In the genomic region with DNA sequence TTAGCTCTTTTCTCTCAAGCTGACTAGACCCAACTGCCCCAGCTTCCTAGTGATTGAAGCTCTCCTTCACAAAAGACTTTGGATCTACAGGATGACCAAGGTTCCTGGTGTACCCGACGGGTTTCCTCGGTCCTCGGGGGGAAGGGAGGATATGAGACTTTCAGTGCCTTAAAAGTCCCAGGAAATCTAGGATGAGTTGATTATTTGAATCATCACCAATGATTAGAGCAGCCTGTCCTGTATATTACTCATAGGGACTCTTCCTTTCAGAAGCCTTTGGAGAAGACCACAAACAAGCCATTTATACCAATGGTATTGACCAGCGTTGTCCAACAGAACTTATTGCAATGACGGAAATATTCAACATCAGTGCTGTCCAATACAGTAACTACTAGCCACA, we compare ENCODE assay signal across 30 cellular contexts.
"Had no signal": no experiment of that assay in that cellular context is flagged by ENCODE, and none has a peak within 500 bp of the region (broad histone marks: within the 10 kb centered on the region; RNA-seq: fewer than 3 reads in every experiment).

No MANE protein-coding gene starts in this region.

- H3K4me1 ChIP-seq: neural progenitor cell, prostate gland, right atrium auricular region, testis, upper lobe of left lung had no signal

- H3K4me3 ChIP-seq: coronary artery, esophagus muscularis mucosa, heart right ventricle, left lung, neural progenitor cell, prostate gland, right atrium auricular region, sigmoid colon, skin epidermis, spleen, testis, tibial artery, upper lobe of left lung had no signal

- H3K4me2 ChIP-seq: neural progenitor cell had no signal

- H3K9me3 ChIP-seq: esophagus muscularis mucosa, heart right ventricle, left lung, prostate gland, right atrium auricular region, sigmoid colon, spleen, testis, tibial artery, upper lobe of left lung had no signal

- H3K27ac Mint-ChIP-seq: naive thymus-derived CD4-positive, alpha-beta T cell; nephron; neural progenitor cell; stimulated activated memory B cell treated with anti-CD40 and anti-IgM and Interleukin-4, amounts not matched to agents 10 μg/mL and 1 μg/mL and 100 μg/mL, for 72 hours had no signal

- H3K27ac ChIP-seq: coronary artery, esophagus muscularis mucosa, heart right ventricle, left lung, neural progenitor cell, prostate gland, right atrium auricular region, sigmoid colon, skin epidermis, spleen, testis, tibial artery, upper lobe of left lung had no signal

- H3K9ac ChIP-seq: neural progenitor cell had no signal

- H3K36me3 Mint-ChIP-seq: neural progenitor cell had no signal

- H3K9me3 Mint-ChIP-seq: nephron, neural progenitor cell had no signal

- H3K4me1 Mint-ChIP-seq: neural progenitor cell; stimulated activated memory B cell treated with anti-CD40 and anti-IgM and Interleukin-4, amounts not matched to agents 10 μg/mL and 1 μg/mL and 100 μg/mL, for 72 hours had no signal

- H3K27me3 Mint-ChIP-seq: naive thymus-derived CD4-positive, alpha-beta T cell; stimulated activated memory B cell treated with anti-CD40 and anti-IgM and Interleukin-4, amounts not matched to agents 10 μg/mL and 1 μg/mL and 100 μg/mL, for 72 hours had no signal

- H3K36me3 ChIP-seq: esophagus muscularis mucosa, heart right ventricle, left lung, neural progenitor cell, prostate gland, right atrium auricular region, sigmoid colon, spleen, tibial artery, upper lobe of left lung had no signal

- H3K27me3 ChIP-seq: esophagus muscularis mucosa, heart right ventricle, left lung, neural progenitor cell, right atrium auricular region, sigmoid colon, spleen, testis, tibial artery, upper lobe of left lung had no signal

- H2AFZ ChIP-seq: neural progenitor cell had no signal

- FAIRE-seq: endothelial cell of umbilical vein, kidney, urothelium cell line had no signal

- H3K4me3 Mint-ChIP-seq: naive thymus-derived CD4-positive, alpha-beta T cell; nephron; neural progenitor cell; stimulated activated memory B cell treated with anti-CD40 and anti-IgM and Interleukin-4, amounts not matched to agents 10 μg/mL and 1 μg/mL and 100 μg/mL, for 72 hours had no signal

- ATAC-seq: heart right ventricle; left cardiac atrium; left lung; naive thymus-derived CD4-positive, alpha-beta T cell; stimulated activated memory B cell treated with anti-CD40 and anti-IgM and Interleukin-4, amounts not matched to agents 10 μg/mL and 1 μg/mL and 100 μg/mL, for 72 hours; stimulated activated naive CD8-positive, alpha-beta T cell treated with anti-CD3 and anti-CD28 coated beads, Interleukin-15, Interleukin-2, amounts not matched to agents 100 U/mL and 50 U/mL, for 24 hours had no signal

- DNase-seq: dermis blood vessel endothelial cell; effector memory CD4-positive, alpha-beta T cell; foreskin melanocyte; glutamatergic neuron; heart right ventricle; hippocampal formation; kidney; left cardiac atrium; left lung; mesendoderm; midbrain; naive thymus-derived CD4-positive, alpha-beta T cell; sigmoid colon; spleen; stimulated activated CD4-positive, alpha-beta T cell treated with anti-CD3 and anti-CD28 coated beads, Interleukin-4, amount 100 ng/mL, for 4 hours; stimulated activated naive CD8-positive, alpha-beta T cell treated with anti-CD3 and anti-CD28 coated beads, Interleukin-15, Interleukin-2, amounts not matched to agents 100 U/mL and 50 U/mL, for 24 hours; substantia nigra; testis; tibial artery; upper lobe of left lung had no signal
